In genomic region chr5:157541452-157542118, GRCh38 we compare ENCODE assay signal across 9 cellular contexts. TPM values are rescaled to one million over a fixed set of nuclear protein-coding genes. Genes with fewer than 3 reads are reported as not detected.
DNase-seq lines count a peak whose midpoint lies in the region; ATAC-seq and TF ChIP-seq lines count a peak whose summit lies in the region.
"Had no signal": no experiment of that assay in that cellular context is flagged by ENCODE, and none has a peak within 500 bp of the region (broad histone marks: within the 10 kb centered on the region; RNA-seq: fewer than 3 reads in every experiment).

No MANE protein-coding gene starts in this region.

- H3K36me3 ChIP-seq in lower lobe of right lung (no peaks in the 10 kb centered on the region), aorta (ENCODE audit: control insufficient read depth in 1 of 2, insufficient read depth in 2 of 2, low read length in 1 of 2) (peaks cover 0 to 2% of the 10 kb centered on the region in 2 donors)

- H3K27ac ChIP-seq in lower lobe of right lung (peak overlapping the region; percentile 66), aorta (ENCODE audit: low read depth in 1 of 2, low read length in 2 of 2) (peak overlapping the region; percentile 17 to 29)

- H3K4me1 ChIP-seq in lower lobe of right lung (peaks cover 69% of the 10 kb centered on the region), aorta (ENCODE audit: control insufficient read depth in 1 of 2, insufficient read depth in 2 of 2, low read length in 2 of 2) (peaks cover 1 to 5% of the 10 kb centered on the region in 2 donors)

- WGBS in aorta, 2 donors = 26 to 29% methylated on average over 6 of the region's 6 CpGs

- peak overlapping the region; percentile 35 for H3K4me3 ChIP-seq in lower lobe of right lung
- H3K4me3 ChIP-seq in aorta (ENCODE audit: low read length in 2 of 2) = no peak overlapping the region

- H3K9me3 Mint-ChIP-seq in stimulated activated naive CD8-positive, alpha-beta T cell treated with anti-CD3 and anti-CD28 coated beads, Interleukin-15, Interleukin-2, amounts not matched to agents 100 ng/mL and 50 ng/mL, for 24 hours = no peaks in the 10 kb centered on the region
- peaks cover 4% of the 10 kb centered on the region for H3K9me3 Mint-ChIP-seq in activated CD4-positive, alpha-beta memory T cell treated with anti-CD3 and anti-CD28 coated beads for 36 hours

- POLR2A ChIA-PET in activated CD4-positive, alpha-beta memory T cell treated with anti-CD3 and anti-CD28 coated beads for 36 hours (lab: Charles Lee) = interaction anchor here (0.8 to 3.6 kb wide), 11 partner anchors 8 to 190 kb away, joined by 3 to 14 read pairs (median 4); no protein-coding TSS in a partner anchor

- no peaks in the 10 kb centered on the region for H3K9me3 ChIP-seq in lower lobe of right lung
- H3K9me3 ChIP-seq in aorta (ENCODE audit: control insufficient read depth, low read length) = no peaks in the 10 kb centered on the region

- ATAC-seq in stimulated activated naive CD8-positive, alpha-beta T cell treated with anti-CD3 and anti-CD28 coated beads, Interleukin-15, Interleukin-2, amounts not matched to agents 100 U/mL and 50 U/mL, for 24 hours = no peak
- no peak for ATAC-seq in lower lobe of right lung
- no peak for ATAC-seq in aorta (ENCODE audit: low FRiP score)
- no peak for ATAC-seq in HG03439 (IDR thresholded peaks at IDR 0.05; ENCODE audit: unreplicated experiment)

- H3K4me3 Mint-ChIP-seq in stimulated activated naive CD8-positive, alpha-beta T cell treated with anti-CD3 and anti-CD28 coated beads, Interleukin-15, Interleukin-2, amounts not matched to agents 100 ng/mL and 50 ng/mL, for 24 hours = peak overlapping the region; percentile 48
- H3K4me3 Mint-ChIP-seq in activated CD4-positive, alpha-beta memory T cell treated with anti-CD3 and anti-CD28 coated beads for 36 hours = peak overlapping the region; percentile 65

- no peak for DNase-seq in stimulated activated naive CD8-positive, alpha-beta T cell treated with anti-CD3 and anti-CD28 coated beads, Interleukin-15, Interleukin-2, amounts not matched to agents 100 U/mL and 50 U/mL, for 24 hours
- peak; percentile 55 for DNase-seq in activated CD4-positive, alpha-beta memory T cell treated with anti-CD3 and anti-CD28 coated beads for 36 hours
- DNase-seq in lower lobe of right lung = no peak
- no peak for DNase-seq in aorta
- no peak for DNase-seq in NCI-H146 (lab: John Stamatoyannopoulos, UW)
- DNase-seq in NCI-H510A (lab: John Stamatoyannopoulos, UW) = no peak
- DNase-seq: COR-L47 had no signal

- H3K27me3 ChIP-seq in lower lobe of right lung (ENCODE audit: low read depth) (no peaks in the 10 kb centered on the region), aorta (ENCODE audit: control insufficient read depth in 1 of 2, insufficient read depth in 2 of 2, low read length in 1 of 2) (no peaks in the 10 kb centered on the region)

- peaks cover 79% of the 10 kb centered on the region for H3K4me1 Mint-ChIP-seq in stimulated activated naive CD8-positive, alpha-beta T cell treated with anti-CD3 and anti-CD28 coated beads, Interleukin-15, Interleukin-2, amounts not matched to agents 100 ng/mL and 50 ng/mL, for 24 hours (ENCODE audit: low read depth)
- H3K4me1 Mint-ChIP-seq in activated CD4-positive, alpha-beta memory T cell treated with anti-CD3 and anti-CD28 coated beads for 36 hours (ENCODE audit: low read depth) = peaks cover 93% of the 10 kb centered on the region

- CTCF ChIA-PET in activated CD4-positive, alpha-beta memory T cell treated with anti-CD3 and anti-CD28 coated beads for 36 hours (lab: Charles Lee) = interaction anchor here (0.8 to 1.4 kb wide), 8 partner anchors 10 to 202 kb away, joined by 3 to 5 read pairs (median 3); partner anchors contain the start of gene LSM11

- H3K27ac Mint-ChIP-seq in stimulated activated naive CD8-positive, alpha-beta T cell treated with anti-CD3 and anti-CD28 coated beads, Interleukin-15, Interleukin-2, amounts not matched to agents 100 ng/mL and 50 ng/mL, for 24 hours = peak overlapping the region; percentile 86
- H3K27ac Mint-ChIP-seq in activated CD4-positive, alpha-beta memory T cell treated with anti-CD3 and anti-CD28 coated beads for 36 hours = peak overlapping the region; percentile 98

- H3K36me3 Mint-ChIP-seq in stimulated activated naive CD8-positive, alpha-beta T cell treated with anti-CD3 and anti-CD28 coated beads, Interleukin-15, Interleukin-2, amounts not matched to agents 100 ng/mL and 50 ng/mL, for 24 hours (ENCODE audit: low read depth) = peaks cover 9% of the 10 kb centered on the region
- peaks cover 33% of the 10 kb centered on the region for H3K36me3 Mint-ChIP-seq in activated CD4-positive, alpha-beta memory T cell treated with anti-CD3 and anti-CD28 coated beads for 36 hours

- H3K27me3 Mint-ChIP-seq in stimulated activated naive CD8-positive, alpha-beta T cell treated with anti-CD3 and anti-CD28 coated beads, Interleukin-15, Interleukin-2, amounts not matched to agents 100 ng/mL and 50 ng/mL, for 24 hours = no peaks in the 10 kb centered on the region
- no peaks in the 10 kb centered on the region for H3K27me3 Mint-ChIP-seq in activated CD4-positive, alpha-beta memory T cell treated with anti-CD3 and anti-CD28 coated beads for 36 hours

- intact Hi-C loops in activated CD4-positive, alpha-beta memory T cell treated with anti-CD3 and anti-CD28 coated beads for 36 hours (cut with micrococcal nuclease) = loop anchor here (1.0 to 10.0 kb wide), 11 partner anchors 25 to 359 kb away; partner anchors contain the start of genes CLINT1, ITK, SOX30 and THG1L
- intact Hi-C loops in lower lobe of right lung (cut with DNase I) = no loop called here
- intact Hi-C loops in aorta (cut with DNase I) = no loop called here

- TF ChIP-seq CTCF in lower lobe of right lung (IDR thresholded peaks at IDR 0.05) = no peak

RNA-seq across cellular contexts. Expression of gene ADAM19, which starts 34.0 kb away (rescaled TPM):
- total RNA-seq in activated CD4-positive, alpha-beta memory T cell treated with anti-CD3 and anti-CD28 coated beads for 36 hours = 100 to 1,000 TPM; 107 to 111 TPM
- total RNA-seq in lower lobe of right lung = 12.0 TPM
- 10 to 100 TPM; 31.0 to 42.8 TPM for total RNA-seq in aorta
- polyA plus RNA-seq in aorta = 1 to 10 TPM; 1.5 to 9.6 TPM
